ENCODE assay signal across 13 cellular contexts in genomic region chr10:116608683-116609594, GRCh38. TPM values are rescaled to one million over a fixed set of nuclear protein-coding genes. Genes with fewer than 3 reads are reported as not detected.
DNase-seq lines count a peak whose midpoint lies in the region; ATAC-seq and TF ChIP-seq lines count a peak whose summit lies in the region.
"Had no signal": no experiment of that assay in that cellular context is flagged by ENCODE, and none has a peak within 500 bp of the region (broad histone marks: within the 10 kb centered on the region; RNA-seq: fewer than 3 reads in every experiment).

No MANE protein-coding gene starts in this region.

- TF ChIP-seq POLR2A in spleen (IDR thresholded peaks at IDR 0.05): no peak

- H3K4me3 Mint-ChIP-seq in brain: peak overlapping the region; percentile 20 to 76 (median 68)
- H3K4me3 Mint-ChIP-seq in effector memory CD8-positive, alpha-beta T cell: no peak overlapping the region
- H3K4me3 Mint-ChIP-seq: T-cell had no signal

- DNase-seq in retinal pigment epithelial cell (ENCODE audit: low read depth) (no peak), spleen (no peak)
- no peak for DNase-seq in effector memory CD8-positive, alpha-beta T cell
- DNase-seq: T-cell had no signal

- CTCF ChIA-PET in HEK293 (lab: Yijun Ruan, JAX): interaction anchor here (1.2 kb wide), 1 partner anchor 87 kb away, joined by 3 read pairs; no protein-coding TSS in a partner anchor

- peaks cover 0 to 3% (median 0%) of the 10 kb centered on the region in 5 experiments for H3K9me3 Mint-ChIP-seq in brain
- peaks cover 2 to 7% of the 10 kb centered on the region in 2 donors for H3K9me3 Mint-ChIP-seq in effector memory CD8-positive, alpha-beta T cell
- H3K9me3 Mint-ChIP-seq: T-cell had no signal

- TF ChIP-seq CTCF in HEK293 (tag by site-specific recombination; IDR thresholded peaks at IDR 0.05) (peak; percentile 24; the same call in 1 of the 2 replicates), brain (conservative IDR thresholded peaks at IDR 0.05) (no peak), retinal pigment epithelial cell (conservative IDR thresholded peaks at IDR 0.05; ENCODE audit: low read depth, low read length) (no peak), spleen (IDR thresholded peaks at IDR 0.05 in 8 of 11, conservative IDR thresholded peaks at IDR 0.05 in 3 of 11) (no peak)

- H3K4me1 ChIP-seq in HEK293 (ENCODE audit: control insufficient read depth, insufficient read depth, low read length) (no peaks in the 10 kb centered on the region), spleen (no peaks in the 10 kb centered on the region)
- H3K4me1 ChIP-seq: ascending aorta had no signal

- peaks cover 11% of the 10 kb centered on the region for H3K27me3 Mint-ChIP-seq in brain
- peaks cover 14 to 18% of the 10 kb centered on the region in 2 donors for H3K27me3 Mint-ChIP-seq in effector memory CD8-positive, alpha-beta T cell

- no peaks in the 10 kb centered on the region for H3K4me1 Mint-ChIP-seq in brain
- no peaks in the 10 kb centered on the region for H3K4me1 Mint-ChIP-seq in effector memory CD8-positive, alpha-beta T cell (ENCODE audit: low read depth in 2 of 2)
- H3K4me1 Mint-ChIP-seq: T-cell had no signal

- intact Hi-C loops in spleen (cut with DNase I; ENCODE audit: low total_unique reads): no loop called here

- H3K4me3 ChIP-seq in HEK293 (ENCODE audit: low read depth, low read length): peak overlapping the region; percentile 57
- peak overlapping the region; percentile 15 for H3K4me3 ChIP-seq in iPS-18c (ENCODE audit: insufficient read depth, low read depth, low read length)
- H3K4me3 ChIP-seq in retinal pigment epithelial cell (ENCODE audit: low read length): peak overlapping the region; percentile 61
- peak overlapping the region in 3 of 8 donors; percentile 11 to 57 (median 31) for H3K4me3 ChIP-seq in spleen
- H3K4me3 ChIP-seq: ascending aorta, lung had no signal

- no peaks in the 10 kb centered on the region for H3K36me3 Mint-ChIP-seq in brain
- no peaks in the 10 kb centered on the region for H3K36me3 Mint-ChIP-seq in effector memory CD8-positive, alpha-beta T cell (ENCODE audit: insufficient read depth)
- H3K36me3 Mint-ChIP-seq: T-cell had no signal

- H3K9me3 ChIP-seq in HEK293 (ENCODE audit: control insufficient read depth, insufficient read depth, low read depth, low read length) (no peaks in the 10 kb centered on the region), iPS-18c (ENCODE audit: control insufficient read depth, insufficient read depth, low read length) (no peaks in the 10 kb centered on the region), spleen (peaks cover 0 to 4% (median 0%) of the 10 kb centered on the region in 8 donors)
- H3K9me3 ChIP-seq: ascending aorta had no signal

- no peak overlapping the region for H3K27ac Mint-ChIP-seq in brain
- no peak overlapping the region for H3K27ac Mint-ChIP-seq in effector memory CD8-positive, alpha-beta T cell
- H3K27ac Mint-ChIP-seq: T-cell had no signal

- H3K27me3 ChIP-seq in spleen (replicated peaks in 1 of 7): peaks cover 0 to 43% (median 9%) of the 10 kb centered on the region in 7 donors
- H3K27me3 ChIP-seq: ascending aorta had no signal

- H3K27ac ChIP-seq in HEK293 (ENCODE audit: extremely low read depth, low read depth, low read length) (peak overlapping the region; percentile 61; the same call in 1 of the 2 replicates), spleen (no peak overlapping the region)
- H3K27ac ChIP-seq: ascending aorta, C4-2B, GM23248 had no signal

- POLR2A ChIA-PET in HEK293 (lab: Yijun Ruan, JAX): interaction anchor here (0.7 kb wide), 1 partner anchor 11 kb away, joined by 3 read pairs; the partner anchor contains the start of gene PNLIPRP2

- 38 to 45% (median 41%) methylated on average over 39 to 41 of the region's 41 CpGs for WGBS in spleen, 5 donors

- ATAC-seq in HG02642 (IDR thresholded peaks at IDR 0.05; ENCODE audit: poor library complexity, unreplicated experiment): no peak
- no peak for ATAC-seq in GM21381 (IDR thresholded peaks at IDR 0.05; ENCODE audit: unreplicated experiment)
- ATAC-seq in effector memory CD8-positive, alpha-beta T cell (replicated peaks): no peak

- H3K36me3 ChIP-seq in HEK293 (ENCODE audit: control insufficient read depth in 2 of 2, insufficient read depth in 1 of 2, low read length in 2 of 2) (peaks cover 0 to 20% of the 10 kb centered on the region in 2 experiments; a peak in 2 of 3 replicates), spleen (no peaks in the 10 kb centered on the region)
- H3K36me3 ChIP-seq: ascending aorta had no signal

TF ChIP-seq in HEK293, 187 proteins besides CTCF, POLR2A, EP300 and RAD21 (continues in another document):
- TF ChIP-seq GFI1B (tag by site-specific recombination; IDR thresholded peaks at IDR 0.05) (no peak), ZBTB20 (tag by site-specific recombination; IDR thresholded peaks at IDR 0.05) (peak; percentile 45; the same call in 1 of the 2 replicates), ZNF202 (tag by site-specific recombination; IDR thresholded peaks at IDR 0.05; ENCODE audit: borderline replicate concordance) (no peak), ZBTB6 (tag by site-specific recombination; IDR thresholded peaks at IDR 0.05) (peak; percentile 75), ZNF148 (tag by site-specific recombination; IDR thresholded peaks at IDR 0.05; ENCODE audit: borderline replicate concordance) (no peak), ZNF433 (tag by site-specific recombination; IDR thresholded peaks at IDR 0.05; ENCODE audit: low read depth) (no peak), ZNF416 (tag by site-specific recombination; IDR thresholded peaks at IDR 0.05) (no peak), ZNF239 (tag by site-specific recombination; IDR thresholded peaks at IDR 0.05) (no peak), ZSCAN30 (tag by site-specific recombination; IDR thresholded peaks at IDR 0.05) (no peak; the same call in 1 of the 2 replicates), ZNF560 (tag by site-specific recombination; IDR thresholded peaks at IDR 0.05; ENCODE audit: borderline replicate concordance) (no peak), ZNF146 (tag by site-specific recombination; IDR thresholded peaks at IDR 0.05) (no peak), HOXA7 (CRISPR knock-in tag; IDR thresholded peaks at IDR 0.05; ENCODE audit: borderline replicate concordance) (no peak), ZNF571 (tag by site-specific recombination; IDR thresholded peaks at IDR 0.05) (no peak), PBX3 (CRISPR knock-in tag; IDR thresholded peaks at IDR 0.05) (0 out of 2 replicates have a peak, but pooled peaks have one; percentile 37), ZFP37 (tag by site-specific recombination; IDR thresholded peaks at IDR 0.05) (0 out of 2 replicates have a peak, but pooled peaks have one; percentile 37), ZNF629 (tag by site-specific recombination; IDR thresholded peaks at IDR 0.05) (0 out of 2 replicates have a peak, but pooled peaks have one; percentile 11), ZFHX2 (tag by site-specific recombination; conservative IDR thresholded peaks at IDR 0.05) (no peak; the same call in 1 of the 2 replicates), ZNF132 (tag by site-specific recombination; IDR thresholded peaks at IDR 0.05; ENCODE audit: borderline replicate concordance) (no peak), ZNF335 (tag by site-specific recombination; conservative IDR thresholded peaks at IDR 0.05) (peak; percentile 100; the same call in 1 of the 2 replicates)

RNA-seq across cellular contexts. Expression of gene PNLIPRP2, which starts 11.8 kb away (rescaled TPM):
- polyA plus RNA-seq in brain (ENCODE audit: insufficient read depth, low read depth, low replicate concordance): not detected
- total RNA-seq in spleen: under 1 TPM in 2 of 7 donors, not detected in 5; 0.37 to 0.60 TPM
- under 1 TPM in 2 of 3 donors, not detected in 1; 0.07 to 0.15 TPM for polyA plus RNA-seq in spleen
- total RNA-seq: ascending aorta, GM23248 had no signal
- polyA plus RNA-seq: GM23248 had no signal

RNA-seq across cellular contexts. Expression of gene PNLIPRP1, which starts 18.2 kb away (rescaled TPM):
- not detected for polyA plus RNA-seq in brain (ENCODE audit: insufficient read depth, low read depth, low replicate concordance)
- 1 to 10 TPM in 2 of 7 donors, under 1 TPM in 1, not detected in 4; 0.43 to 1.2 (median 1.1) TPM for total RNA-seq in spleen
- under 1 TPM; 0.06 to 0.46 (median 0.23) TPM for polyA plus RNA-seq in spleen
- total RNA-seq: ascending aorta, GM23248 had no signal
- polyA plus RNA-seq: GM23248 had no signal

Comparison
In these comparisons a context has a peak if more than half of its experiments do, and no peak if none do; other contexts are left out.
1. H3K4me3 Mint-ChIP-seq: peak in brain (5 of 5); none in effector memory CD8-positive, alpha-beta T cell (0 of 2).